In the genomic region with DNA sequence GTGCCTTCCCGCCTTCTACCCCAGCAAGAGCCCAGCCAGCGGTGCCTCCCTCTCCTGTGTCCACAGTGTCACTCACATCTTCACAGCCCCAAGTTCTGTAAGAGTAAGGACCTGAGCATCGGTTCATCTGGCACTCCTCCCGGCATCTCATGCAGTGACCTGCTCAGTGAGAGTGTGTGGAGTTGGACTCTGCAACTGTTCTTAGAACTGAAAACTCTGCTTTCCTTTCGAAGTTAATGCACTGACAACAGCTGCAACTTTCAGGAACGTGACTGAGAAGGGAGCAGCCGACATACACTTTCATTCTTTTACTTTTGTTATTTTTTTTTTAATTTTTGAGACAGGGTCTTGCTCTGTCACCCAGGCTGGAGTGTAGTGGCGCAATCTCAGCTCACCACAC, we compare ENCODE assay signal across 30 cellular contexts. TPM values are rescaled to one million over a fixed set of nuclear protein-coding genes. Genes with fewer than 3 reads are reported as not detected.
"Had no signal": no experiment of that assay in that cellular context is flagged by ENCODE, and none has a peak within 500 bp of the region (broad histone marks: within the 10 kb centered on the region; RNA-seq: fewer than 3 reads in every experiment).

No MANE protein-coding gene starts in this region.

- DNase-seq: activated B cell treated with CpG ODN at 0.5 μM for 24 hours; activated CD4-positive, alpha-beta memory T cell treated with anti-CD3 and anti-CD28 coated beads for 36 hours; activated CD4-positive, alpha-beta T cell treated with anti-CD3 and anti-CD28 coated beads for 4 hours; activated CD4-positive, alpha-beta T cell treated with anti-CD3 and anti-CD28 coated beads, Interleukin-2, amount 10 ng/mL, durations not matched to agents 24 days and 14 days; activated CD4-positive, alpha-beta T cell treated with anti-CD3 and anti-CD28 coated beads, Interleukin-2, amount 50 U/mL, for 1 hour; activated CD4-positive, alpha-beta T cell treated with anti-CD3 and anti-CD28 coated beads, Interleukin-2, amount 50 U/mL, for 4 hours; activated CD4-positive, CD25-positive, alpha-beta regulatory T cell treated with anti-CD3 and anti-CD28 coated beads, Interleukin-2, amount 50 U/mL, for 72 hours; activated CD8-positive, alpha-beta memory T cell treated with anti-CD3 and anti-CD28 coated beads, Interleukin-2, amount 50 U/mL, for 4 hours; activated CD8-positive, alpha-beta T cell treated with anti-CD3 and anti-CD28 coated beads for 36 hours; activated effector memory CD4-positive, alpha-beta T cell treated with Interleukin-2 at 50 U/mL for 16 hours; activated gamma-delta T cell; activated naive CD4-positive, alpha-beta T cell treated with anti-CD3 and anti-CD28 coated beads, Interleukin-2, amount 10 ng/mL, durations not matched to agents 7 days and 5 days; activated naive CD4-positive, alpha-beta T cell treated with Interleukin-2 at 50 U/mL for 16 hours; activated naive CD8-positive, alpha-beta T cell treated with anti-CD3 and anti-CD28 coated beads, Interleukin-2, amount 10 ng/mL, durations not matched to agents 7 days and 5 days; activated naive CD8-positive, alpha-beta T cell treated with anti-CD3 and anti-CD28 coated beads, Interleukin-2, amount 50 U/mL, for 24 hours; activated T-cell treated with anti-CD3 and anti-CD28 coated beads, Interleukin-2, amount 50 U/mL, for 24 hours; activated T-cell treated with anti-CD3 and anti-CD28 coated beads, Interleukin-2, amount 50 U/mL, for 48 hours; amygdala; anterior cingulate cortex; central memory CD4-positive, alpha-beta T cell; T-helper 2 cell; T-helper 9 cell had no signal

- H3K27ac ChIP-seq: ascending aorta, VCaP had no signal

- H3K4me1 Mint-ChIP-seq: activated B cell treated with CpG ODN at 0.5 μM for 24 hours; activated CD4-positive, alpha-beta T cell treated with anti-CD3 and anti-CD28 coated beads, Interleukin-2, amount 10 ng/mL, durations not matched to agents 24 days and 14 days; activated naive CD4-positive, alpha-beta T cell treated with anti-CD3 and anti-CD28 coated beads, Interleukin-2, amount 10 ng/mL, durations not matched to agents 7 days and 5 days; activated naive CD4-positive, alpha-beta T cell treated with anti-CD3 and anti-CD28 coated beads, Interleukin-2, amount 50 U/mL, for 24 hours; activated naive CD8-positive, alpha-beta T cell treated with anti-CD3 and anti-CD28 coated beads, Interleukin-2, amount 10 ng/mL, durations not matched to agents 7 days and 5 days; activated naive CD8-positive, alpha-beta T cell treated with anti-CD3 and anti-CD28 coated beads, Interleukin-2, amount 50 U/mL, for 24 hours; brain had no signal

- H3K27me3 Mint-ChIP-seq: activated B cell treated with CpG ODN at 0.5 μM for 24 hours; activated CD4-positive, alpha-beta memory T cell treated with anti-CD3 and anti-CD28 coated beads for 36 hours; activated CD4-positive, alpha-beta T cell treated with anti-CD3 and anti-CD28 coated beads, Interleukin-2, amount 10 ng/mL, durations not matched to agents 24 days and 14 days; activated CD8-positive, alpha-beta T cell treated with anti-CD3 and anti-CD28 coated beads for 36 hours; activated naive CD4-positive, alpha-beta T cell treated with anti-CD3 and anti-CD28 coated beads, Interleukin-2, amount 10 ng/mL, durations not matched to agents 7 days and 5 days; activated naive CD4-positive, alpha-beta T cell treated with anti-CD3 and anti-CD28 coated beads, Interleukin-2, amount 50 U/mL, for 24 hours; activated naive CD8-positive, alpha-beta T cell; activated naive CD8-positive, alpha-beta T cell treated with anti-CD3 and anti-CD28 coated beads, Interleukin-2, amount 10 ng/mL, durations not matched to agents 7 days and 5 days; activated naive CD8-positive, alpha-beta T cell treated with anti-CD3 and anti-CD28 coated beads, Interleukin-2, amount 50 U/mL, for 24 hours; activated T-cell treated with anti-CD3 and anti-CD28 coated beads, Interleukin-2, amount 50 U/mL, for 24 hours; brain had no signal

- H3K4me3 ChIP-seq: ascending aorta had no signal

- H3K9me3 ChIP-seq: ascending aorta had no signal

- H3K4me1 ChIP-seq: ascending aorta had no signal

- H3K4me3 Mint-ChIP-seq: activated B cell treated with CpG ODN at 0.5 μM for 24 hours; activated CD4-positive, alpha-beta memory T cell treated with anti-CD3 and anti-CD28 coated beads for 36 hours; activated CD4-positive, alpha-beta T cell treated with anti-CD3 and anti-CD28 coated beads, Interleukin-2, amount 10 ng/mL, durations not matched to agents 24 days and 14 days; activated CD8-positive, alpha-beta T cell treated with anti-CD3 and anti-CD28 coated beads for 36 hours; activated naive CD4-positive, alpha-beta T cell treated with anti-CD3 and anti-CD28 coated beads, Interleukin-2, amount 10 ng/mL, durations not matched to agents 7 days and 5 days; activated naive CD4-positive, alpha-beta T cell treated with anti-CD3 and anti-CD28 coated beads, Interleukin-2, amount 50 U/mL, for 24 hours; activated naive CD8-positive, alpha-beta T cell; activated naive CD8-positive, alpha-beta T cell treated with anti-CD3 and anti-CD28 coated beads, Interleukin-2, amount 10 ng/mL, durations not matched to agents 7 days and 5 days; activated naive CD8-positive, alpha-beta T cell treated with anti-CD3 and anti-CD28 coated beads, Interleukin-2, amount 50 U/mL, for 24 hours; activated T-cell treated with anti-CD3 and anti-CD28 coated beads, Interleukin-2, amount 50 U/mL, for 24 hours; brain; T-helper 1 cell treated with Interleukin-12 subunit alpha and Interleukin-12 subunit beta and Interleukin-4 antibody, amounts not matched to agents 30 μg/mL and 1 μg/mL, for 36 hours; T-helper 2 cell treated with Interferon-gamma antibody and Interleukin-4, amounts not matched to agents 5 μg/mL and 100 μg/mL, for 36 hours had no signal

- ATAC-seq: activated CD8-positive, alpha-beta T cell treated with anti-CD3 and anti-CD28 coated beads for 36 hours; activated naive CD8-positive, alpha-beta T cell treated with anti-CD3 and anti-CD28 coated beads, Interleukin-2, amount 50 U/mL, for 24 hours had no signal

- H3K27ac Mint-ChIP-seq: activated B cell treated with CpG ODN at 0.5 μM for 24 hours; activated CD4-positive, alpha-beta memory T cell treated with anti-CD3 and anti-CD28 coated beads for 36 hours; activated CD4-positive, alpha-beta T cell treated with anti-CD3 and anti-CD28 coated beads, Interleukin-2, amount 10 ng/mL, durations not matched to agents 24 days and 14 days; activated CD8-positive, alpha-beta T cell treated with anti-CD3 and anti-CD28 coated beads for 36 hours; activated naive CD4-positive, alpha-beta T cell treated with anti-CD3 and anti-CD28 coated beads, Interleukin-2, amount 10 ng/mL, durations not matched to agents 7 days and 5 days; activated naive CD4-positive, alpha-beta T cell treated with anti-CD3 and anti-CD28 coated beads, Interleukin-2, amount 50 U/mL, for 24 hours; activated naive CD8-positive, alpha-beta T cell; activated naive CD8-positive, alpha-beta T cell treated with anti-CD3 and anti-CD28 coated beads, Interleukin-2, amount 10 ng/mL, durations not matched to agents 7 days and 5 days; activated naive CD8-positive, alpha-beta T cell treated with anti-CD3 and anti-CD28 coated beads, Interleukin-2, amount 50 U/mL, for 24 hours; activated T-cell treated with anti-CD3 and anti-CD28 coated beads, Interleukin-2, amount 50 U/mL, for 24 hours; activated T-helper 2 cell treated with anti-CD3 and anti-CD28 coated beads, Interferon-gamma antibody, Interleukin-2, Interleukin-4, amounts not matched to agents 10 μg/mL and 5 μg/mL and 100 μg/mL, durations not matched to agents 14 hours and 24 hours and 36 hours; brain; T-helper 1 cell treated with Interleukin-12 subunit alpha and Interleukin-12 subunit beta and Interleukin-4 antibody, amounts not matched to agents 30 μg/mL and 1 μg/mL, for 36 hours; T-helper 2 cell treated with Interferon-gamma antibody and Interleukin-4, amounts not matched to agents 5 μg/mL and 100 μg/mL, for 36 hours had no signal

- H3K27me3 ChIP-seq: ascending aorta had no signal

RNA-seq across cellular contexts. Expression of gene FAAP24, which starts 41.5 kb away (rescaled TPM):
- total RNA-seq: ascending aorta had no signal
